Comparison of ENCODE assay signal across 2 cellular contexts in the genomic region with DNA sequence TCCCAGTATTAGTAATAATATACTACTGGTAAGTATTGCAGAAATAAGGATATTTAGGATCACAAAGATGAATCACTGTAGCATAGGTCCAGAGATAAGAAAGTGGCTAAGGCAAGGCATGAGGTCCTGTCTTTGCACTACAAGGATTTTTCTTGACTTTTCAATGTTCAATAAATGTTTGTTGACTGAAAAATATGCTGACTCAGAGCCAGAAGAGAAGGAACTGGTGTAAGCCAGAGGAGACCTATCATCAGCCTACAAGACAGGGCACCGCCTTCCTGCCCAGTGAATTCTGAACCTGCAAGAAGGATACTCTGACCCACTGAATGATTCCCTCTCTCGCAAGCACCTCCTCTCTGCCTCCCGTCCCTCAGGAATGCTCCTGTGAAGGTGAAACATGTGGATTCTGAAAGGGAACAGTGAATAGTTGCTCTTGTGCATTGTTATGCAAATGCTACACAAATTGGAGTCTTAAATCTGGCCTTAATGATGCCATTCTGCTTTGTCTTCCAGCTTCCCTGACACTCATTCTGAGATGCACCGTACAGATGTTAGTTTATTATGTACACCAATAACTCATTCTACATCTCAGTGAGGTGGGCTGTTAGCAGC.
TF ChIP-seq lines count a peak whose summit lies in the region.

No MANE protein-coding gene starts in this region.

TF ChIP-seq in A549, 52 proteins besides CTCF, POLR2A, EP300 and RAD21:
- TF ChIP-seq NFE2L2 (conservative IDR thresholded peaks at IDR 0.05; ENCODE audit: low read length) = no peak
- TF ChIP-seq EHMT2 (IDR thresholded peaks at IDR 0.05; ENCODE audit: low read depth) = no peak
- peak; percentile 45 for TF ChIP-seq MAFK (IDR thresholded peaks at IDR 0.05; ENCODE audit: partially characterized antibody)
- TF ChIP-seq KDM1A (IDR thresholded peaks at IDR 0.05; ENCODE audit: low read depth) = no peak
- no peak for TF ChIP-seq TFCP2L1 (CRISPR knock-in tag; IDR thresholded peaks at IDR 0.05)
- TF ChIP-seq, protein P1, sequence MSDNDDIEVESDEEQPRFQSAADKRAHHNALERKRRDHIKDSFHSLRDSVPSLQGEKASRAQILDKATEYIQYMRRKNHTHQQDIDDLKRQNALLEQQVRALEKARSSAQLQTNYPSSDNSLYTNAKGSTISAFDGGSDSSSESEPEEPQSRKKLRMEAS (IDR thresholded peaks at IDR 0.05) = no peak

TF ChIP-seq in H1, 55 proteins besides CTCF, POLR2A, EP300 and RAD21:
- TF ChIP-seq BACH1 (IDR thresholded peaks at IDR 0.05; ENCODE audit: low read length) (peak; percentile 18; the same call in 1 of the 2 replicates), POU5F1 (IDR thresholded peaks at IDR 0.05; ENCODE audit: low read depth, low read length) (peak; percentile 98), SP1 (IDR thresholded peaks at IDR 0.05; ENCODE audit: low read depth, low read length) (peak; percentile 69), RXRA (IDR thresholded peaks at IDR 0.05; ENCODE audit: insufficient read depth, low read depth, low read length) (no peak), JUND (IDR thresholded peaks at IDR 0.05; ENCODE audit: low read length) (no peak; the same call in 1 of the 2 replicates), TAF1 (IDR thresholded peaks at IDR 0.05; ENCODE audit: low read depth, low read length) (no peak), MAFK (IDR thresholded peaks at IDR 0.05; ENCODE audit: low read depth, low read length) (peak; percentile 74), HDAC2 (IDR thresholded peaks at IDR 0.05; ENCODE audit: borderline replicate concordance in 1 of 2, low read depth in 2 of 2, low read length in 2 of 2) (peak; percentile 82 to 99; a peak in 3 of 4 replicates), NANOG (IDR thresholded peaks at IDR 0.05; ENCODE audit: insufficient read depth, low read depth, low read length, poor library complexity, severe bottlenecking) (peak; percentile 87), TEAD4 (IDR thresholded peaks at IDR 0.05; ENCODE audit: low read depth, low read length) (peak; percentile 95)
- TF ChIP-seq, protein P1 (IDR thresholded peaks at IDR 0.05) = peak; percentile 57; the same call in 1 of the 2 replicates
- TF ChIP-seq, protein P2, sequence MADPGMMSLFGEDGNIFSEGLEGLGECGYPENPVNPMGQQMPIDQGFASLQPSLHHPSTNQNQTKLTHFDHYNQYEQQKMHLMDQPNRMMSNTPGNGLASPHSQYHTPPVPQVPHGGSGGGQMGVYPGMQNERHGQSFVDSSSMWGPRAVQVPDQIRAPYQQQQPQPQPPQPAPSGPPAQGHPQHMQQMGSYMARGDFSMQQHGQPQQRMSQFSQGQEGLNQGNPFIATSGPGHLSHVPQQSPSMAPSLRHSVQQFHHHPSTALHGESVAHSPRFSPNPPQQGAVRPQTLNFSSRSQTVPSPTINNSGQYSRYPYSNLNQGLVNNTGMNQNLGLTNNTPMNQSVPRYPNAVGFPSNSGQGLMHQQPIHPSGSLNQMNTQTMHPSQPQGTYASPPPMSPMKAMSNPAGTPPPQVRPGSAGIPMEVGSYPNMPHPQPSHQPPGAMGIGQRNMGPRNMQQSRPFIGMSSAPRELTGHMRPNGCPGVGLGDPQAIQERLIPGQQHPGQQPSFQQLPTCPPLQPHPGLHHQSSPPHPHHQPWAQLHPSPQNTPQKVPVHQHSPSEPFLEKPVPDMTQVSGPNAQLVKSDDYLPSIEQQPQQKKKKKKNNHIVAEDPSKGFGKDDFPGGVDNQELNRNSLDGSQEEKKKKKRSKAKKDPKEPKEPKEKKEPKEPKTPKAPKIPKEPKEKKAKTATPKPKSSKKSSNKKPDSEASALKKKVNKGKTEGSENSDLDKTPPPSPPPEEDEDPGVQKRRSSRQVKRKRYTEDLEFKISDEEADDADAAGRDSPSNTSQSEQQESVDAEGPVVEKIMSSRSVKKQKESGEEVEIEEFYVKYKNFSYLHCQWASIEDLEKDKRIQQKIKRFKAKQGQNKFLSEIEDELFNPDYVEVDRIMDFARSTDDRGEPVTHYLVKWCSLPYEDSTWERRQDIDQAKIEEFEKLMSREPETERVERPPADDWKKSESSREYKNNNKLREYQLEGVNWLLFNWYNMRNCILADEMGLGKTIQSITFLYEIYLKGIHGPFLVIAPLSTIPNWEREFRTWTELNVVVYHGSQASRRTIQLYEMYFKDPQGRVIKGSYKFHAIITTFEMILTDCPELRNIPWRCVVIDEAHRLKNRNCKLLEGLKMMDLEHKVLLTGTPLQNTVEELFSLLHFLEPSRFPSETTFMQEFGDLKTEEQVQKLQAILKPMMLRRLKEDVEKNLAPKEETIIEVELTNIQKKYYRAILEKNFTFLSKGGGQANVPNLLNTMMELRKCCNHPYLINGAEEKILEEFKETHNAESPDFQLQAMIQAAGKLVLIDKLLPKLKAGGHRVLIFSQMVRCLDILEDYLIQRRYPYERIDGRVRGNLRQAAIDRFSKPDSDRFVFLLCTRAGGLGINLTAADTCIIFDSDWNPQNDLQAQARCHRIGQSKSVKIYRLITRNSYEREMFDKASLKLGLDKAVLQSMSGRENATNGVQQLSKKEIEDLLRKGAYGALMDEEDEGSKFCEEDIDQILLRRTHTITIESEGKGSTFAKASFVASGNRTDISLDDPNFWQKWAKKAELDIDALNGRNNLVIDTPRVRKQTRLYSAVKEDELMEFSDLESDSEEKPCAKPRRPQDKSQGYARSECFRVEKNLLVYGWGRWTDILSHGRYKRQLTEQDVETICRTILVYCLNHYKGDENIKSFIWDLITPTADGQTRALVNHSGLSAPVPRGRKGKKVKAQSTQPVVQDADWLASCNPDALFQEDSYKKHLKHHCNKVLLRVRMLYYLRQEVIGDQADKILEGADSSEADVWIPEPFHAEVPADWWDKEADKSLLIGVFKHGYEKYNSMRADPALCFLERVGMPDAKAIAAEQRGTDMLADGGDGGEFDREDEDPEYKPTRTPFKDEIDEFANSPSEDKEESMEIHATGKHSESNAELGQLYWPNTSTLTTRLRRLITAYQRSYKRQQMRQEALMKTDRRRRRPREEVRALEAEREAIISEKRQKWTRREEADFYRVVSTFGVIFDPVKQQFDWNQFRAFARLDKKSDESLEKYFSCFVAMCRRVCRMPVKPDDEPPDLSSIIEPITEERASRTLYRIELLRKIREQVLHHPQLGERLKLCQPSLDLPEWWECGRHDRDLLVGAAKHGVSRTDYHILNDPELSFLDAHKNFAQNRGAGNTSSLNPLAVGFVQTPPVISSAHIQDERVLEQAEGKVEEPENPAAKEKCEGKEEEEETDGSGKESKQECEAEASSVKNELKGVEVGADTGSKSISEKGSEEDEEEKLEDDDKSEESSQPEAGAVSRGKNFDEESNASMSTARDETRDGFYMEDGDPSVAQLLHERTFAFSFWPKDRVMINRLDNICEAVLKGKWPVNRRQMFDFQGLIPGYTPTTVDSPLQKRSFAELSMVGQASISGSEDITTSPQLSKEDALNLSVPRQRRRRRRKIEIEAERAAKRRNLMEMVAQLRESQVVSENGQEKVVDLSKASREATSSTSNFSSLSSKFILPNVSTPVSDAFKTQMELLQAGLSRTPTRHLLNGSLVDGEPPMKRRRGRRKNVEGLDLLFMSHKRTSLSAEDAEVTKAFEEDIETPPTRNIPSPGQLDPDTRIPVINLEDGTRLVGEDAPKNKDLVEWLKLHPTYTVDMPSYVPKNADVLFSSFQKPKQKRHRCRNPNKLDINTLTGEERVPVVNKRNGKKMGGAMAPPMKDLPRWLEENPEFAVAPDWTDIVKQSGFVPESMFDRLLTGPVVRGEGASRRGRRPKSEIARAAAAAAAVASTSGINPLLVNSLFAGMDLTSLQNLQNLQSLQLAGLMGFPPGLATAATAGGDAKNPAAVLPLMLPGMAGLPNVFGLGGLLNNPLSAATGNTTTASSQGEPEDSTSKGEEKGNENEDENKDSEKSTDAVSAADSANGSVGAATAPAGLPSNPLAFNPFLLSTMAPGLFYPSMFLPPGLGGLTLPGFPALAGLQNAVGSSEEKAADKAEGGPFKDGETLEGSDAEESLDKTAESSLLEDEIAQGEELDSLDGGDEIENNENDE (IDR thresholded peaks at IDR 0.05; ENCODE audit: insufficient replicate concordance, low read length) = peak; percentile 35
TF ChIP-seq in H1: peak in this region for 9.
